In the genomic region with DNA sequence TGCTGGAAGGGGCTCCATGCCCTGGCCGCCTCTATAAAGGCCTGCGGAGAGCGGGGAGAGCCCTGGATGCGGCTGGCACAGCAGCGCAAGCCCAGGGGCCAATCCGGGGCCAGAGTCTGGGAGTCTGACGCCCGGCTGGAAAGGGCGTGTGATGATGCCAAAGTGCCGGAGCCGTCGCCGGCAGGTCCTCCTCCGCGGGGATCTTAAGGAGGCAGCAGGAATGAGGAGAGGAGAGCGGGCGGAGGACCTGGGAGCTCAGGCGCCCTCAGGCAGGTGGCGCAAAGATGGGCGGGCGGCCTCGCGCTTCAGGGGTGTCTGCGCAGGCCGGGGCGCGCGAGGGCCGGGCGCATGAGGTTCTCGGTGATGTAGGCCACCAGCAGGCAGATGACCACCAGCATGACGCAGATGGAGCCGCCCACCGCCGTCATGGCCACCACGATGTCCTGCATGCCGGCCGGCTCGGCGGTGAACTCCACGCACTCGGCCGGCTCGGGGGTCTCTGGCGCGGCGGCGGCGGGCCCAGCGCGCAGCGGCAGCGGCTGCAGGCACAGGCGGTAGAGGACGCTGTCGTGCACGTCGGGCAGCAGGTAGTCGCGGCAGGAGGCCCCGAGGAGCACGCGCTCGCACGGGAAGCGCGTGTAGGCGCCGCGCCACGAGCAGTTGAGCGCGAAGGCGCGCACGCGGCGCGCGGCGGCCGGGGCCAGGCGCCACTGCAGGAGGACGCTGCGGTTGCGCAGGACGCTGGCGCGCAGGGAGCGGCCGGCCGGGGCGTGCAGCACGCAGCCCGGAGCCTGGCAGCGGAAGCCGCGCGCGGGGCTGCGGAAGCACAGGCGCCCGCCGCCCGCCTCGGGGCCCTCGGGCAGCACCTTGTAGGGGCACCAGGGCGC, we compare ENCODE assay signal across 8 cellular contexts. TPM values are rescaled to one million over a fixed set of nuclear protein-coding genes. Genes with fewer than 3 reads are reported as not detected.
DNase-seq lines count a peak whose midpoint lies in the region; ATAC-seq and TF ChIP-seq lines count a peak whose summit lies in the region.

No MANE protein-coding gene starts in this region.

- H3K27me3 ChIP-seq in iPS-18a (ENCODE audit: control insufficient read depth, insufficient read depth, low read length) (peaks cover 71% of the 10 kb centered on the region), suprapubic skin (peaks cover 65% of the 10 kb centered on the region)

- ATAC-seq in activated naive CD8-positive, alpha-beta T cell treated with anti-CD3 and anti-CD28 coated beads, Interleukin-2, amount 50 U/mL, for 24 hours, result peak; percentile 26
- ATAC-seq in GM21529 (IDR thresholded peaks at IDR 0.05; ENCODE audit: unreplicated experiment), result no peak
- no peak for ATAC-seq in HG03342 (IDR thresholded peaks at IDR 0.05; ENCODE audit: unreplicated experiment)

- no peaks in the 10 kb centered on the region for H3K36me3 Mint-ChIP-seq in activated naive CD8-positive, alpha-beta T cell treated with anti-CD3 and anti-CD28 coated beads, Interleukin-2, amount 50 U/mL, for 24 hours (ENCODE audit: low read depth)

- H3K9me3 ChIP-seq in iPS-18a (ENCODE audit: control insufficient read depth, low read depth, low read length) (no peaks in the 10 kb centered on the region), suprapubic skin (no peaks in the 10 kb centered on the region)

- no peak for TF ChIP-seq POLR2A in NB4 (IDR thresholded peaks at IDR 0.05; ENCODE audit: extremely low read depth, insufficient read length)
- TF ChIP-seq POLR2A in suprapubic skin (IDR thresholded peaks at IDR 0.05), result no peak

- peak; percentile 51 for DNase-seq in EH (ENCODE audit: low read depth)
- DNase-seq in NB4 (ENCODE audit: low read depth), result peak; percentile 67
- peak; percentile 36 for DNase-seq in activated naive CD8-positive, alpha-beta T cell treated with anti-CD3 and anti-CD28 coated beads, Interleukin-2, amount 50 U/mL, for 24 hours
- DNase-seq in suprapubic skin (ENCODE audit: low spot score in 2 of 2), result peak in 1 of 2 donors; percentile 57
- no peak for DNase-seq in NCI-H526 treated with DMSO at 0.1 percent for 48 hours (lab: John Stamatoyannopoulos, UW)

- peaks cover 8% of the 10 kb centered on the region for H3K4me1 Mint-ChIP-seq in activated naive CD8-positive, alpha-beta T cell treated with anti-CD3 and anti-CD28 coated beads, Interleukin-2, amount 50 U/mL, for 24 hours

- no peak overlapping the region for H3K9ac ChIP-seq in iPS-18a (ENCODE audit: low read length)

- no peak for TF ChIP-seq EP300 in suprapubic skin (IDR thresholded peaks at IDR 0.05)

- TF ChIP-seq CTCF in NB4 (IDR thresholded peaks at IDR 0.05; ENCODE audit: low read depth, low read length) (no peak), suprapubic skin (IDR thresholded peaks at IDR 0.05) (peak in 1 of 2 donors; percentile 12)

- peak overlapping the region; percentile 61 for H3K4me3 Mint-ChIP-seq in activated naive CD8-positive, alpha-beta T cell treated with anti-CD3 and anti-CD28 coated beads, Interleukin-2, amount 50 U/mL, for 24 hours

- peaks cover 9% of the 10 kb centered on the region for H3K27me3 Mint-ChIP-seq in activated naive CD8-positive, alpha-beta T cell treated with anti-CD3 and anti-CD28 coated beads, Interleukin-2, amount 50 U/mL, for 24 hours

- H3K27ac Mint-ChIP-seq in activated naive CD8-positive, alpha-beta T cell treated with anti-CD3 and anti-CD28 coated beads, Interleukin-2, amount 50 U/mL, for 24 hours, result no peak overlapping the region

- H3K27ac ChIP-seq in iPS-18a (ENCODE audit: low read length), result no peak overlapping the region
- H3K27ac ChIP-seq in suprapubic skin, result no peak overlapping the region

- 20% methylated on average over 36 of the region's 108 CpGs for WGBS in suprapubic skin

- no peaks in the 10 kb centered on the region for H3K4me1 ChIP-seq in iPS-18a (ENCODE audit: control insufficient read depth, low read depth, low read length)
- H3K4me1 ChIP-seq in suprapubic skin, result peaks cover 26% of the 10 kb centered on the region

- H3K4me3 ChIP-seq in NB4 (ENCODE audit: low read depth, low read length) (no peak overlapping the region), iPS-18a (ENCODE audit: low read length) (peak overlapping the region; percentile 21), suprapubic skin (peak overlapping the region; percentile 45)

- no peaks in the 10 kb centered on the region for H3K36me3 ChIP-seq in iPS-18a (ENCODE audit: control insufficient read depth, low read depth, low read length)
- no peaks in the 10 kb centered on the region for H3K36me3 ChIP-seq in suprapubic skin

- H3K9me3 Mint-ChIP-seq in activated naive CD8-positive, alpha-beta T cell treated with anti-CD3 and anti-CD28 coated beads, Interleukin-2, amount 50 U/mL, for 24 hours, result no peaks in the 10 kb centered on the region

RNA-seq across cellular contexts. Expression of gene FNDC10, which starts 0.7 kb away (rescaled TPM):
- 10 to 100 TPM in 3 of 4 donors, 1 to 10 TPM in 1; 9.0 to 26.2 (median 24.5) TPM for total RNA-seq in suprapubic skin

RNA-seq across cellular contexts. Expression of gene MIB2, which starts 16.0 kb away (rescaled TPM):
- total RNA-seq in suprapubic skin, result 100 to 1,000 TPM; 131 to 212 (median 154) TPM

RNA-seq across cellular contexts. Expression of gene SSU72, which starts 24.6 kb away (rescaled TPM):
- total RNA-seq in suprapubic skin, result 100 to 1,000 TPM; 102 to 115 (median 109) TPM

RNA-seq across cellular contexts. Expression of gene MMP23B, which starts 32.7 kb away (rescaled TPM):
- 1 to 10 TPM; 1.7 to 3.1 (median 2.9) TPM for total RNA-seq in suprapubic skin

RNA-seq across cellular contexts. Expression of gene TMEM240, which starts 58.8 kb away (rescaled TPM):
- 1 to 10 TPM in 3 of 4 donors, not detected in 1; 1.0 to 1.7 (median 1.1) TPM for total RNA-seq in suprapubic skin
